1 cellular context compared by ENCODE assay signal in genomic region chrX:1767026-1767425, GRCh38.
TF ChIP-seq lines count a peak whose summit lies in the region.

No MANE protein-coding gene starts in this region.

TF ChIP-seq in neural cell, 6 proteins besides CTCF, POLR2A, EP300 and RAD21 (continued from another document):
- no peak for TF ChIP-seq MXI1 (conservative IDR thresholded peaks at IDR 0.05; ENCODE audit: poor library complexity, severe bottlenecking)
